In the genomic region with DNA sequence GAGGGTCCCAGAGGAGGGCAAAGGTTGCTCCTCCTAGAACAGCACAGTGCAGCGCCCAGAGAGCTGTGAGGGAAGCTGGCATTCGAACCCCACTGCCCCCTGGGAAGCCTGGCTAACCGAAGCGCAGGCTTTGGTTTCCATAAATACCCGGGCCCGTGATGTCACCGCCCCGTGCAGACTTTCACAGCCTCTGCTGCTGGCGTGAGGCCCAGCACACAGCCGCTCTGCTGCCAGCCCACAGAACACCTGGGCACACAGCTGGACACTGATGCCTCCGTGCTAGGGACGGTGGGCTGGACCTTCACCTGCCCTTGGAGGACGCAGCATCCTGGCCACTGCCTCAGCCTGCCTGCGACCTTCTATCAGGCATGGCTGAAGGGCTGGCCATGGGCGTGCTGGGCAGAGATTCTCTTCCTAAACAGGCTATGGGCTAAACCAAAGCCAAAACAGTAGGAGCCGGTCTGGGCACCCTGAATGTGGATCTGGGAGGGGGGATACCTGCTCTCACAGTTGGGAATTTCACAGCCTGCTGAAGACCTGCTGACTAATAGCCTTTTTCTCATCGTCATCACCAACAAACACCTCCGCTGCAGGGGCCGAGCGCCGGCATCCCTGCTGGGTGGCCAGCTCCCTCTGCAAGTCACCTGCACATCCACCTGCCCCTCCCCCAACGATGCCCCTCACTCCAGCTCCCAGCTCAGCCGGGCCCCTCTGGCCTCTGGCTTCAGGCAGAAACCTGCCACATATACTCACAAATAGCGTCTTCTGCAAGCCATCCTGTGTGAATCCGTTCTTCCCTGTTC, we compare ENCODE assay signal across 1 cellular context.
TF ChIP-seq lines count a peak whose summit lies in the region.

No MANE protein-coding gene starts in this region.

TF ChIP-seq in K562, 482 proteins besides CTCF, POLR2A, EP300 and RAD21 (continued from another document):
- TF ChIP-seq, protein P1, sequence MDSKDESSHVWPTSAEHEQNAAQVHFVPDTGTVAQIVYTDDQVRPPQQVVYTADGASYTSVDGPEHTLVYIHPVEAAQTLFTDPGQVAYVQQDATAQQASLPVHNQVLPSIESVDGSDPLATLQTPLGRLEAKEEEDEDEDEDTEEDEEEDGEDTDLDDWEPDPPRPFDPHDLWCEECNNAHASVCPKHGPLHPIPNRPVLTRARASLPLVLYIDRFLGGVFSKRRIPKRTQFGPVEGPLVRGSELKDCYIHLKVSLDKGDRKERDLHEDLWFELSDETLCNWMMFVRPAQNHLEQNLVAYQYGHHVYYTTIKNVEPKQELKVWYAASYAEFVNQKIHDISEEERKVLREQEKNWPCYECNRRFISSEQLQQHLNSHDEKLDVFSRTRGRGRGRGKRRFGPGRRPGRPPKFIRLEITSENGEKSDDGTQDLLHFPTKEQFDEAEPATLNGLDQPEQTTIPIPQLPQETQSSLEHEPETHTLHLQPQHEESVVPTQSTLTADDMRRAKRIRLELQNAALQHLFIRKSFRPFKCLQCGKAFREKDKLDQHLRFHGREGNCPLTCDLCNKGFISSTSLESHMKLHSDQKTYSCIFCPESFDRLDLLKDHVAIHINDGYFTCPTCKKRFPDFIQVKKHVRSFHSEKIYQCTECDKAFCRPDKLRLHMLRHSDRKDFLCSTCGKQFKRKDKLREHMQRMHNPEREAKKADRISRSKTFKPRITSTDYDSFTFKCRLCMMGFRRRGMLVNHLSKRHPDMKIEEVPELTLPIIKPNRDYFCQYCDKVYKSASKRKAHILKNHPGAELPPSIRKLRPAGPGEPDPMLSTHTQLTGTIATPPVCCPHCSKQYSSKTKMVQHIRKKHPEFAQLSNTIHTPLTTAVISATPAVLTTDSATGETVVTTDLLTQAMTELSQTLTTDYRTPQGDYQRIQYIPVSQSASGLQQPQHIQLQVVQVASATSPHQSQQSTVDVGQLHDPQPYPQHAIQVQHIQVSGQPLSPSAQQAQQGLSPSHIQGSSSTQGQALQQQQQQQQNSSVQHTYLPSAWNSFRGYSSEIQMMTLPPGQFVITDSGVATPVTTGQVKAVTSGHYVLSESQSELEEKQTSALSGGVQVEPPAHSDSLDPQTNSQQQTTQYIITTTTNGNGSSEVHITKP (IDR thresholded peaks at IDR 0.05; ENCODE audit: partially characterized antibody): peak; percentile 9
- 0 out of 2 replicates have a peak, but pooled peaks have one; percentile 14 for TF ChIP-seq ZNF316 (IDR thresholded peaks at IDR 0.05)
- no peak for TF ChIP-seq TSC22D4 (tag; IDR thresholded peaks at IDR 0.05)
- TF ChIP-seq GABPA (tag; conservative IDR thresholded peaks at IDR 0.05; ENCODE audit: low read depth): no peak
